Comparison of ENCODE assay signal across 35 cellular contexts in the genomic region with DNA sequence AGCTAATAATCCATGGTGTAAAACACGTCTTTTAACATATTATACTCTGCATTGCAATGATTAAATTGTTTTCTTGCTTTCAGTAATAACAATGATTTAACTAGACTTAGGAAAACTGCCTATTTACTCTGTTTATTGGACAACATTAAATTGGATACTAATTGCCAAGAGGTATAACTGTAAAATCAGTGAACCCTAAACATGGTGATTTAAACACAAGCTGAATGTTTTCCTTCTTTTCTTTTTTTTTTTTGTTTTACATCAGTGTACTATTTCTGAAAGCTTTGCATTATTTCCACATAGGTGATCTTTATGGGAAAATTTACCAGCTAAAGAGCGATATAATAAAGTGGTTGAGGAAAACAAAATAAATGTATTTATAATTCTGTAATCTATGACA.
"Had no signal": no experiment of that assay in that cellular context is flagged by ENCODE, and none has a peak within 500 bp of the region (broad histone marks: within the 10 kb centered on the region; RNA-seq: fewer than 3 reads in every experiment).

No MANE protein-coding gene starts in this region.

- H3K36me3 ChIP-seq: MG63 had no signal

- H3K4me3 ChIP-seq: MG63 had no signal

- H3K9me3 ChIP-seq: MG63 had no signal

- DNase-seq: Kasumi-1, MG63, MM.1S, MV-4-11, NCI-H1048, NCI-H1092, NCI-H1092 treated with DMSO at 0.1 percent for 48 hours, NCI-H1105, NCI-H1105 treated with DMSO at 0.1 percent for 48 hours, NCI-H1417, NCI-H1417 treated with DMSO at 0.1 percent for 48 hours, NCI-H1436, NCI-H1436 treated with DMSO at 0.1 percent for 48 hours, NCI-H146, NCI-H1694, NCI-H1694 treated with DMSO at 0.1 percent for 48 hours, NCI-H187, NCI-H187 treated with DMSO at 0.1 percent for 48 hours, NCI-H1930, NCI-H2029, NCI-H2029 treated with DMSO at 0.1 percent for 48 hours, NCI-H2081, NCI-H2081 treated with DMSO at 0.1 percent for 48 hours, NCI-H2107, NCI-H2171, NCI-H2171 treated with DMSO at 0.1 percent for 48 hours, NCI-H2227 treated with DMSO at 0.1 percent for 48 hours, NCI-H226, NCI-H345, NCI-H446, NCI-H446 treated with DMSO at 0.1 percent for 48 hours, NCI-H510A, NCI-H510A treated with DMSO at 0.1 percent for 48 hours, NCI-H524, NCI-H524 treated with DMSO at 0.1 percent for 48 hours had no signal
